1 cellular context compared by ENCODE assay signal in the genomic region with DNA sequence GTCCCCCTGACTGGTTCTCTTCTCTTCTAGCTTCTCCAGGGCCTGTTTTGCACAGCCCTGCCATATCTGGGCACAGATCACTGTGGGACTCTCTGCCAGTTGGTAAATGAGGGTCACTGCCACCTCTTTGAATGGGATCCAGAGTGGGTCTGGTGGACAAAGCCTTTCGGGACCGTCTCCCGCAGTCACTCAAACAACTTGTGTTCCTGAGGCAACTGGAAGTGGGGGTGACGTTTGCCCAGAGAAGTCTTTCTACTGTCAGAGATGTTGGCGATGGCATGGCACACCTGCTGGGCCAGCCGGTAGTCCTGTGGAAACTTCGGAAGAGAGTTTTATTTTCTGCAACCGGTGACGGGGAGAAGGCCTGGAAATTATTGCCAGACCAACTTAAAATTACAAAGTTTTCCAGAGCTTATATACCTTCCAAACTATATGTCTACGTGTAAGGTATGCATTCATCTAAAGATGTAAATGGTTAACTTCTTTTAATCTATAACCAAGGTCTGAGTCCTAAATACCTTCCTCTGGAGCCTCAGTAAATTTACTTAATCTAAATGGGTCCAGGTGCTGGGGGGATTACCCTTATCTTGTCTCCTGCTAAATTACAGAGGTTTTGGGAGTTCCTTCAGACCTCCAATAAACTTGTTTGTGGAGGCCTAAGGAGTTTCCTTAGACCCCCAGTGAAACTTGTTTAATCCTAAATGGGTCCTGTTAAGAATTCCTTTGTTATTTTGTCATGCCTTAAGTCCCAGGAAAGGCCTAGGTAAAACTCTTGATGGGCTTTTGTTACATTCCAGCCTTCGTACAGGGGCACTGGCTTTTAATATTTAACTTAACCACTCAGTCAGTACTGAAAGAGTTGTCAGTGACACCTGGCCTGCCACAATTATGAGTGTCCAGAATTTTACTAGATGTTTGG.
TF ChIP-seq lines count a peak whose summit lies in the region.

No MANE protein-coding gene starts in this region.

TF ChIP-seq in HepG2, 621 proteins besides CTCF, POLR2A, EP300 and RAD21 (continued from another document and continues in another):
- no peak for TF ChIP-seq ZNF280D (CRISPR knock-in tag; IDR thresholded peaks at IDR 0.05)
- TF ChIP-seq ZNF558 (CRISPR knock-in tag; IDR thresholded peaks at IDR 0.05; ENCODE audit: borderline replicate concordance) = no peak
- TF ChIP-seq ETV5 (CRISPR knock-in tag; IDR thresholded peaks at IDR 0.05; ENCODE audit: borderline replicate concordance) = no peak
- TF ChIP-seq ZNF354B (CRISPR knock-in tag; IDR thresholded peaks at IDR 0.05) = no peak
- TF ChIP-seq ZNF136 (CRISPR knock-in tag; IDR thresholded peaks at IDR 0.05; ENCODE audit: low read depth) = peak; percentile 43; the same call in 1 of the 2 replicates
- TF ChIP-seq, protein P1, sequence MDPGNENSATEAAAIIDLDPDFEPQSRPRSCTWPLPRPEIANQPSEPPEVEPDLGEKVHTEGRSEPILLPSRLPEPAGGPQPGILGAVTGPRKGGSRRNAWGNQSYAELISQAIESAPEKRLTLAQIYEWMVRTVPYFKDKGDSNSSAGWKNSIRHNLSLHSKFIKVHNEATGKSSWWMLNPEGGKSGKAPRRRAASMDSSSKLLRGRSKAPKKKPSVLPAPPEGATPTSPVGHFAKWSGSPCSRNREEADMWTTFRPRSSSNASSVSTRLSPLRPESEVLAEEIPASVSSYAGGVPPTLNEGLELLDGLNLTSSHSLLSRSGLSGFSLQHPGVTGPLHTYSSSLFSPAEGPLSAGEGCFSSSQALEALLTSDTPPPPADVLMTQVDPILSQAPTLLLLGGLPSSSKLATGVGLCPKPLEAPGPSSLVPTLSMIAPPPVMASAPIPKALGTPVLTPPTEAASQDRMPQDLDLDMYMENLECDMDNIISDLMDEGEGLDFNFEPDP (CRISPR knock-in tag; conservative IDR thresholded peaks at IDR 0.05) = no peak
- no peak for TF ChIP-seq TIGD3 (CRISPR knock-in tag; IDR thresholded peaks at IDR 0.05; ENCODE audit: borderline replicate concordance)
- TF ChIP-seq ATAD3A (CRISPR knock-in tag; IDR thresholded peaks at IDR 0.05) = no peak
- TF ChIP-seq AGO1 (IDR thresholded peaks at IDR 0.05; ENCODE audit: low read depth, low read length, poor library complexity, severe bottlenecking) = no peak
- no peak for TF ChIP-seq CBX1 (IDR thresholded peaks at IDR 0.05; ENCODE audit: low read depth)
- TF ChIP-seq TAF15 (IDR thresholded peaks at IDR 0.05; ENCODE audit: low read depth, low read length, poor library complexity, severe bottlenecking) = no peak
- TF ChIP-seq NR2F6 (IDR thresholded peaks at IDR 0.05) = no peak
- TF ChIP-seq NR2F6 (CRISPR knock-in tag; IDR thresholded peaks at IDR 0.05) = peak; percentile 7; the same call in 1 of the 2 replicates
- TF ChIP-seq ZNF552 (CRISPR knock-in tag; IDR thresholded peaks at IDR 0.05; ENCODE audit: borderline replicate concordance) = no peak
- TF ChIP-seq, protein P2, sequence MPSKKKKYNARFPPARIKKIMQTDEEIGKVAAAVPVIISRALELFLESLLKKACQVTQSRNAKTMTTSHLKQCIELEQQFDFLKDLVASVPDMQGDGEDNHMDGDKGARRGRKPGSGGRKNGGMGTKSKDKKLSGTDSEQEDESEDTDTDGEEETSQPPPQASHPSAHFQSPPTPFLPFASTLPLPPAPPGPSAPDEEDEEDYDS (CRISPR knock-in tag; IDR thresholded peaks at IDR 0.05) = peak; percentile 74
- TF ChIP-seq PITX1 (CRISPR knock-in tag; IDR thresholded peaks at IDR 0.05) = peak; percentile 58; the same call in 1 of the 2 replicates
- TF ChIP-seq HES4 (CRISPR knock-in tag; IDR thresholded peaks at IDR 0.05; ENCODE audit: borderline replicate concordance) = no peak
- TF ChIP-seq CREM (IDR thresholded peaks at IDR 0.05) = peak; percentile 41; the same call in 1 of the 2 replicates
- no peak for TF ChIP-seq CREM (CRISPR knock-in tag; IDR thresholded peaks at IDR 0.05)
- no peak for TF ChIP-seq RFXANK (CRISPR knock-in tag; IDR thresholded peaks at IDR 0.05)
- 0 out of 2 replicates have a peak, but pooled peaks have one; percentile 36 for TF ChIP-seq ZBTB7B (CRISPR knock-in tag; IDR thresholded peaks at IDR 0.05)
- TF ChIP-seq ISL2 (CRISPR knock-in tag; IDR thresholded peaks at IDR 0.05) = peak; percentile 32; the same call in 1 of the 2 replicates
- no peak for TF ChIP-seq ZNF230 (CRISPR knock-in tag; IDR thresholded peaks at IDR 0.05)
- TF ChIP-seq ZKSCAN1 (IDR thresholded peaks at IDR 0.05; ENCODE audit: low read length) = no peak
- TF ChIP-seq, protein P3, sequence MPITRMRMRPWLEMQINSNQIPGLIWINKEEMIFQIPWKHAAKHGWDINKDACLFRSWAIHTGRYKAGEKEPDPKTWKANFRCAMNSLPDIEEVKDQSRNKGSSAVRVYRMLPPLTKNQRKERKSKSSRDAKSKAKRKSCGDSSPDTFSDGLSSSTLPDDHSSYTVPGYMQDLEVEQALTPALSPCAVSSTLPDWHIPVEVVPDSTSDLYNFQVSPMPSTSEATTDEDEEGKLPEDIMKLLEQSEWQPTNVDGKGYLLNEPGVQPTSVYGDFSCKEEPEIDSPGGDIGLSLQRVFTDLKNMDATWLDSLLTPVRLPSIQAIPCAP (CRISPR knock-in tag; IDR thresholded peaks at IDR 0.05; ENCODE audit: low read depth) = no peak
- TF ChIP-seq ZKSCAN5 (CRISPR knock-in tag; IDR thresholded peaks at IDR 0.05) = no peak
- TF ChIP-seq ZNF253 (CRISPR knock-in tag; IDR thresholded peaks at IDR 0.05; ENCODE audit: borderline replicate concordance) = no peak
- TF ChIP-seq HOMEZ (CRISPR knock-in tag; IDR thresholded peaks at IDR 0.05; ENCODE audit: low read depth) = no peak
- TF ChIP-seq STAG1 (CRISPR knock-in tag; IDR thresholded peaks at IDR 0.05) = no peak
- peak; percentile 34 for TF ChIP-seq MED1 (CRISPR knock-in tag; IDR thresholded peaks at IDR 0.05)
- TF ChIP-seq, protein P4, sequence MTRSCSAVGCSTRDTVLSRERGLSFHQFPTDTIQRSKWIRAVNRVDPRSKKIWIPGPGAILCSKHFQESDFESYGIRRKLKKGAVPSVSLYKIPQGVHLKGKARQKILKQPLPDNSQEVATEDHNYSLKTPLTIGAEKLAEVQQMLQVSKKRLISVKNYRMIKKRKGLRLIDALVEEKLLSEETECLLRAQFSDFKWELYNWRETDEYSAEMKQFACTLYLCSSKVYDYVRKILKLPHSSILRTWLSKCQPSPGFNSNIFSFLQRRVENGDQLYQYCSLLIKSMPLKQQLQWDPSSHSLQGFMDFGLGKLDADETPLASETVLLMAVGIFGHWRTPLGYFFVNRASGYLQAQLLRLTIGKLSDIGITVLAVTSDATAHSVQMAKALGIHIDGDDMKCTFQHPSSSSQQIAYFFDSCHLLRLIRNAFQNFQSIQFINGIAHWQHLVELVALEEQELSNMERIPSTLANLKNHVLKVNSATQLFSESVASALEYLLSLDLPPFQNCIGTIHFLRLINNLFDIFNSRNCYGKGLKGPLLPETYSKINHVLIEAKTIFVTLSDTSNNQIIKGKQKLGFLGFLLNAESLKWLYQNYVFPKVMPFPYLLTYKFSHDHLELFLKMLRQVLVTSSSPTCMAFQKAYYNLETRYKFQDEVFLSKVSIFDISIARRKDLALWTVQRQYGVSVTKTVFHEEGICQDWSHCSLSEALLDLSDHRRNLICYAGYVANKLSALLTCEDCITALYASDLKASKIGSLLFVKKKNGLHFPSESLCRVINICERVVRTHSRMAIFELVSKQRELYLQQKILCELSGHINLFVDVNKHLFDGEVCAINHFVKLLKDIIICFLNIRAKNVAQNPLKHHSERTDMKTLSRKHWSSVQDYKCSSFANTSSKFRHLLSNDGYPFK (CRISPR knock-in tag; IDR thresholded peaks at IDR 0.05; ENCODE audit: borderline replicate concordance) = peak; percentile 16; the same call in 1 of the 2 replicates
- no peak for TF ChIP-seq CREB1 (IDR thresholded peaks at IDR 0.05)
- TF ChIP-seq CREB1 (CRISPR knock-in tag; IDR thresholded peaks at IDR 0.05) = peak; percentile 33; the same call in 1 of the 2 replicates
- TF ChIP-seq, protein P5, sequence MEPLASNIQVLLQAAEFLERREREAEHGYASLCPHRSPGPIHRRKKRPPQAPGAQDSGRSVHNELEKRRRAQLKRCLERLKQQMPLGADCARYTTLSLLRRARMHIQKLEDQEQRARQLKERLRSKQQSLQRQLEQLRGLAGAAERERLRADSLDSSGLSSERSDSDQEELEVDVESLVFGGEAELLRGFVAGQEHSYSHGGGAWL (CRISPR knock-in tag; IDR thresholded peaks at IDR 0.05) = no peak
- 0 out of 2 replicates have a peak, but pooled peaks have one; percentile 32 for TF ChIP-seq RORA (CRISPR knock-in tag; IDR thresholded peaks at IDR 0.05)
- TF ChIP-seq MTA1 (CRISPR knock-in tag; IDR thresholded peaks at IDR 0.05; ENCODE audit: borderline replicate concordance) = no peak
- no peak for TF ChIP-seq ZNF432 (CRISPR knock-in tag; IDR thresholded peaks at IDR 0.05; ENCODE audit: borderline replicate concordance)
- TF ChIP-seq, protein P6, sequence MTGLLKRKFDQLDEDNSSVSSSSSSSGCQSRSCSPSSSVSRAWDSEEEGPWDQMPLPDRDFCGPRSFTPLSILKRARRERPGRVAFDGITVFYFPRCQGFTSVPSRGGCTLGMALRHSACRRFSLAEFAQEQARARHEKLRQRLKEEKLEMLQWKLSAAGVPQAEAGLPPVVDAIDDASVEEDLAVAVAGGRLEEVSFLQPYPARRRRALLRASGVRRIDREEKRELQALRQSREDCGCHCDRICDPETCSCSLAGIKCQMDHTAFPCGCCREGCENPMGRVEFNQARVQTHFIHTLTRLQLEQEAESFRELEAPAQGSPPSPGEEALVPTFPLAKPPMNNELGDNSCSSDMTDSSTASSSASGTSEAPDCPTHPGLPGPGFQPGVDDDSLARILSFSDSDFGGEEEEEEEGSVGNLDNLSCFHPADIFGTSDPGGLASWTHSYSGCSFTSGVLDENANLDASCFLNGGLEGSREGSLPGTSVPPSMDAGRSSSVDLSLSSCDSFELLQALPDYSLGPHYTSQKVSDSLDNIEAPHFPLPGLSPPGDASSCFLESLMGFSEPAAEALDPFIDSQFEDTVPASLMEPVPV (CRISPR knock-in tag; IDR thresholded peaks at IDR 0.05) = no peak
- no peak for TF ChIP-seq DZIP1 (CRISPR knock-in tag; IDR thresholded peaks at IDR 0.05)
- TF ChIP-seq TEAD3 (CRISPR knock-in tag; optimal IDR thresholded peaks at IDR 0.05; ENCODE audit: borderline replicate concordance) = peak; percentile 82
- no peak for TF ChIP-seq NCOR1 (IDR thresholded peaks at IDR 0.05; ENCODE audit: borderline replicate concordance, low read length)
- peak; percentile 19; the same call in 1 of the 2 replicates for TF ChIP-seq SAP130 (CRISPR knock-in tag; IDR thresholded peaks at IDR 0.05; ENCODE audit: low read depth)
- no peak for TF ChIP-seq ZNF879 (CRISPR knock-in tag; IDR thresholded peaks at IDR 0.05)
- no peak for TF ChIP-seq TRIM24 (CRISPR knock-in tag; IDR thresholded peaks at IDR 0.05)
